In genomic region chr2:223598994-223599645, GRCh38 we compare ENCODE assay signal across 16 cellular contexts. TPM values are rescaled to one million over a fixed set of nuclear protein-coding genes. Genes with fewer than 3 reads are reported as not detected.
DNase-seq lines count a peak whose midpoint lies in the region; ATAC-seq and TF ChIP-seq lines count a peak whose summit lies in the region.
"Had no signal": no experiment of that assay in that cellular context is flagged by ENCODE, and none has a peak within 500 bp of the region (broad histone marks: within the 10 kb centered on the region; RNA-seq: fewer than 3 reads in every experiment).

No MANE protein-coding gene starts in this region.

- CTCF ChIA-PET in IMR-90 (lab: Yijun Ruan, JAX), result interaction anchor here (1.0 kb wide), 1 partner anchor 627 kb away, joined by 3 read pairs; no protein-coding TSS in a partner anchor

- peak overlapping the region; percentile 43; the same call in 1 of the 2 replicates for H3K9ac ChIP-seq in IMR-90 (ENCODE audit: low read depth, low read length)

- H2AFZ ChIP-seq in IMR-90 (replicated peaks; ENCODE audit: low read length, poor library complexity), result no peak overlapping the region

- TF ChIP-seq CTCF in AG10803 (conservative IDR thresholded peaks at IDR 0.05; ENCODE audit: low read length) (no peak), IMR-90 (conservative IDR thresholded peaks at IDR 0.05; ENCODE audit: low read depth, low read length) (no peak), brain microvascular endothelial cell (IDR thresholded peaks at IDR 0.05; ENCODE audit: low read depth, low read length, missing control alignments) (no peak)

- peak overlapping the region; percentile 79 for H2BK15ac ChIP-seq in IMR-90 (ENCODE audit: low read depth, low read length)

- intact Hi-C loops in IMR-90 (cut with micrococcal nuclease), result no loop called here

- WGBS in IMR-90 (ENCODE audit: extremely low coverage in 2 of 2, insufficient read length in 1 of 2), 2 experiments, result no CpG with 5 or more reads among the region's 2 CpGs

- H2BK20ac ChIP-seq in IMR-90 (ENCODE audit: low read depth, low read length), result peak overlapping the region; percentile 91

- H3K18ac ChIP-seq in IMR-90 (ENCODE audit: low read depth, low read length), result peak overlapping the region; percentile 99

- TF ChIP-seq POLR2A in IMR-90 (IDR thresholded peaks at IDR 0.05; ENCODE audit: low read depth, low read length), result no peak

- H3K9me1 ChIP-seq in IMR-90 (ENCODE audit: insufficient read depth, low read length), result no peaks in the 10 kb centered on the region

- no peak overlapping the region for H2AK9ac ChIP-seq in IMR-90 (replicated peaks; ENCODE audit: low read depth, low read length, poor library complexity)

- ATAC-seq in IMR-90 (ENCODE audit: low read depth), result peak; percentile 58
- ATAC-seq in GM18907 (IDR thresholded peaks at IDR 0.05; ENCODE audit: unreplicated experiment), result no peak
- ATAC-seq: activated T-cell treated with anti-CD3 and anti-CD28 coated beads, Interleukin-2, amount 50 U/mL, for 4 hours; body of pancreas; pancreas; stimulated activated naive CD8-positive, alpha-beta T cell treated with anti-CD3 and anti-CD28 coated beads, Interleukin-15, Interleukin-2, amounts not matched to agents 100 U/mL and 50 U/mL, for 24 hours had no signal

- peak overlapping the region; percentile 78 for H2AK5ac ChIP-seq in IMR-90 (ENCODE audit: low read depth, low read length)

- H3K23ac ChIP-seq in IMR-90 (ENCODE audit: low read depth, low read length), result peak overlapping the region; percentile 25

- H3K56ac ChIP-seq in IMR-90 (ENCODE audit: extremely low read depth, insufficient read depth, low read length), result peak overlapping the region; percentile 84; the same call in 1 of the 2 replicates

- H3K27ac ChIP-seq in IMR-90 (ENCODE audit: insufficient read depth, low read length), result peak overlapping the region; percentile 97
- peak overlapping the region; percentile 92 for H3K27ac ChIP-seq in brain microvascular endothelial cell
- H3K27ac ChIP-seq: body of pancreas had no signal

- H3K9me3 ChIP-seq in IMR-90 (ENCODE audit: control insufficient read depth, insufficient read depth, low read length), result no peaks in the 10 kb centered on the region
- H3K9me3 ChIP-seq: body of pancreas, pancreas had no signal

- DNase-seq in AG10803 (ENCODE audit: low read depth) (peak; percentile 82), IMR-90 (peak; percentile 83), brain microvascular endothelial cell (peak; percentile 83), kidney glomerular epithelial cell (lab: John Stamatoyannopoulos, UW) (peak; percentile 21), SKM-1 treated with dmso at 0.1 percent for 144 hours (lab: John Stamatoyannopoulos, UW; ENCODE audit: unreplicated experiment) (no peak), H7 (no peak)
- DNase-seq in stimulated activated CD4-positive, alpha-beta T cell treated with anti-CD3 and anti-CD28 coated beads, Interleukin-2, amount 100 ng/mL, for 48 hours, result no peak
- DNase-seq: activated CD4-positive, alpha-beta T cell treated with anti-CD3 and anti-CD28 coated beads for 1 hour; activated T-cell treated with anti-CD3 and anti-CD28 coated beads, Interleukin-2, amount 50 U/mL, for 4 hours; CD4-positive, CD25-positive, alpha-beta regulatory T cell; NCI-H187; pancreas; stimulated activated naive CD8-positive, alpha-beta T cell treated with anti-CD3 and anti-CD28 coated beads, Interleukin-15, Interleukin-2, amounts not matched to agents 100 U/mL and 50 U/mL, for 24 hours had no signal

- peak overlapping the region; percentile 67 for H3K4ac ChIP-seq in IMR-90 (ENCODE audit: low read depth, low read length)

- dilution Hi-C loops in IMR-90 (cut with HindIII; ENCODE audit: low sequenced_read_pairs, unreplicated experiment), result no loop called here

- POLR2A ChIA-PET in IMR-90 (lab: Charles Lee; ENCODE audit: unreplicated experiment), result no interaction called here

- in situ Hi-C loops in IMR-90 (cut with MboI; ENCODE audit: low sequenced_read_pairs), result loop anchor here (25.0 kb wide), 1 partner anchor 963 kb away; no protein-coding TSS in a partner anchor
- in situ Hi-C loops in brain microvascular endothelial cell (cut with HindIII; ENCODE audit: low pct_ligation_motif_present, low sequenced_read_pairs), result no loop called here

- H2BK5ac ChIP-seq in IMR-90 (ENCODE audit: low read depth, low read length, poor library complexity, severe bottlenecking), result peak overlapping the region; percentile 85

- no peaks in the 10 kb centered on the region for H4K20me1 ChIP-seq in IMR-90 (ENCODE audit: insufficient read depth, low read length)

- peak overlapping the region; percentile 85 for H2BK120ac ChIP-seq in IMR-90 (ENCODE audit: low read depth, low read length)

- H4K91ac ChIP-seq in IMR-90 (ENCODE audit: insufficient read depth, low read depth, low read length), result peak overlapping the region; percentile 78

- no TSS peak for BruUV-seq in IMR-90 (replicated peaks; lab: Mats Ljungman, UMichigan)

- H4K8ac ChIP-seq in IMR-90 (ENCODE audit: low read depth in 2 of 2, low read length in 2 of 2), result peak overlapping the region; percentile 39 to 76

- H3K27me3 ChIP-seq in IMR-90 (ENCODE audit: control insufficient read depth, insufficient read depth, low read length) (no peaks in the 10 kb centered on the region), brain microvascular endothelial cell (replicated peaks) (no peaks in the 10 kb centered on the region), H7 (ENCODE audit: control insufficient read depth, insufficient read depth, low read length) (no peaks in the 10 kb centered on the region)
- H3K27me3 ChIP-seq: body of pancreas had no signal

- H3K79me1 ChIP-seq in IMR-90 (ENCODE audit: low read depth in 1 of 2, low read length in 2 of 2), result no peaks in the 10 kb centered on the region

- H3K36me3 ChIP-seq in IMR-90 (ENCODE audit: control insufficient read depth, insufficient read depth, low read length), result no peaks in the 10 kb centered on the region
- no peaks in the 10 kb centered on the region for H3K36me3 ChIP-seq in brain microvascular endothelial cell (replicated peaks)
- H3K36me3 ChIP-seq in H7 (replicated peaks; ENCODE audit: control insufficient read depth, insufficient read depth, low read length), result no peaks in the 10 kb centered on the region; the same call in 1 of the 2 replicates
- H3K36me3 ChIP-seq: pancreas had no signal

- H3K4me2 ChIP-seq in IMR-90 (ENCODE audit: low read depth, low read length), result peak overlapping the region; percentile 86

- TF ChIP-seq RAD21 in IMR-90 (IDR thresholded peaks at IDR 0.05; ENCODE audit: low read length), result no peak

- H3K4me1 ChIP-seq in IMR-90 (ENCODE audit: control insufficient read depth, insufficient read depth, low read length), result peaks cover 8% of the 10 kb centered on the region
- H3K4me1 ChIP-seq: body of pancreas had no signal

- H3K4me3 ChIP-seq in AG10803 (ENCODE audit: low read length) (no peak overlapping the region), IMR-90 (ENCODE audit: insufficient read depth, low read depth, low read length) (no peak overlapping the region), brain microvascular endothelial cell (ENCODE audit: low read depth, low read length) (no peak overlapping the region), H7 (ENCODE audit: insufficient read depth, low read depth, low read length) (no peak overlapping the region)
- H3K4me3 ChIP-seq: body of pancreas, pancreas had no signal

- peak overlapping the region; percentile 72; the same call in 1 of the 2 replicates for H3K14ac ChIP-seq in IMR-90 (replicated peaks; ENCODE audit: low read depth, low read length)

- H4K5ac ChIP-seq in IMR-90 (ENCODE audit: low read depth, low read length), result peak overlapping the region; percentile 97

TF ChIP-seq in IMR-90, 13 proteins besides CTCF, POLR2A, EP300 and RAD21:
- TF ChIP-seq BHLHE40 (IDR thresholded peaks at IDR 0.05; ENCODE audit: low read depth, low read length) (no peak), FOS (IDR thresholded peaks at IDR 0.05; ENCODE audit: low read depth, low read length) (peak; percentile 30; the same call in 1 of the 2 replicates)

RNA-seq across cellular contexts. Expression of gene SCG2, which starts 3.0 kb away (rescaled TPM):
- 0.36 and 0.56 TPM in 2 replicates for total RNA-seq in IMR-90 (2012; rRNA removed)
- polyA plus RNA-seq in IMR-90 (2012; rRNA removed), result 0.26 and 0.46 TPM in 2 replicates
- 0.13 and 0.14 TPM in 2 replicates for polyA plus RNA-seq in IMR-90 (2012; cell fraction: cytosol; rRNA removed)
- 0.08 and 1.2 TPM in 2 replicates for polyA plus RNA-seq in IMR-90 (2012; cell fraction: nucleus; rRNA removed; ENCODE audit: low replicate concordance)
- total RNA-seq in H7 (2014; rRNA removed; shearing (Covaris generic)), result 2.5 and 3.4 TPM in 2 replicates
- total RNA-seq: activated T-cell treated with anti-CD3 and anti-CD28 coated beads, Interleukin-2, amount 50 U/mL, for 4 hours; CD4-positive, CD25-positive, alpha-beta regulatory T cell; endothelial cell of umbilical vein had no signal
- polyA plus RNA-seq: CD4-positive, CD25-positive, alpha-beta regulatory T cell; endothelial cell of umbilical vein had no signal

Comparison
In these comparisons a context has a peak if more than half of its experiments do, and no peak if none do; other contexts are left out.
1. DNase-seq: peak in AG10803 (single experiment), IMR-90 (single experiment), brain microvascular endothelial cell (single experiment) and kidney glomerular epithelial cell (single experiment); none in SKM-1 treated with dmso at 0.1 percent for 144 hours (single experiment), stimulated activated CD4-positive, alpha-beta T cell treated with anti-CD3 and anti-CD28 coated beads, Interleukin-2, amount 100 ng/mL, for 48 hours (0 of 2) and H7 (single experiment).